ENCODE assay signal across 9 cellular contexts in genomic region chr3:28328188-28329151, GRCh38. TPM values are rescaled to one million over a fixed set of nuclear protein-coding genes. Genes with fewer than 3 reads are reported as not detected.
DNase-seq lines count a peak whose midpoint lies in the region; ATAC-seq and TF ChIP-seq lines count a peak whose summit lies in the region.
"Had no signal": no experiment of that assay in that cellular context is flagged by ENCODE, and none has a peak within 500 bp of the region (broad histone marks: within the 10 kb centered on the region; RNA-seq: fewer than 3 reads in every experiment).

No MANE protein-coding gene starts in this region.

- POLR2A ChIA-PET in activated CD8-positive, alpha-beta T cell treated with anti-CD3 and anti-CD28 coated beads for 36 hours (lab: Charles Lee), result interaction anchor here (0.7 to 1.3 kb wide), 3 partner anchors 21 to 609 kb away, joined by 3 to 4 read pairs (median 3); no protein-coding TSS in a partner anchor
- POLR2A ChIA-PET in activated CD8-positive, alpha-beta T cell treated with anti-CD3 and anti-CD28 coated beads, Interleukin-2, amount 10 ng/mL, durations not matched to agents 7 days and 5 days (lab: Charles Lee), result interaction anchor here (4.0 kb wide), 1 partner anchor 20 kb away, joined by 23 read pairs; the partner anchor contains the start of genes AZI2 and ZCWPW2

- H3K4me3 ChIP-seq in ascending aorta, result no peak overlapping the region

- H3K4me1 ChIP-seq in ascending aorta, result no peaks in the 10 kb centered on the region

- DNase-seq in activated CD8-positive, alpha-beta T cell treated with anti-CD3 and anti-CD28 coated beads for 36 hours, result no peak
- DNase-seq in activated CD8-positive, alpha-beta T cell treated with anti-CD3 and anti-CD28 coated beads, Interleukin-2, amount 10 ng/mL, durations not matched to agents 7 days and 5 days, result no peak
- DNase-seq in Kasumi-1 (lab: John Stamatoyannopoulos, UW), result peak; percentile 50 to 72
- DNase-seq in ascending aorta (ENCODE audit: low spot score in 2 of 2), result no peak
- DNase-seq in left lobe of liver (ENCODE audit: low spot score), result no peak
- no peak for DNase-seq in NCI-H1930 (lab: John Stamatoyannopoulos, UW)

- no peak overlapping the region for H3K4me3 Mint-ChIP-seq in activated CD8-positive, alpha-beta T cell treated with anti-CD3 and anti-CD28 coated beads for 36 hours
- no peak overlapping the region for H3K4me3 Mint-ChIP-seq in activated CD8-positive, alpha-beta T cell treated with anti-CD3 and anti-CD28 coated beads, Interleukin-2, amount 10 ng/mL, durations not matched to agents 7 days and 5 days
- H3K4me3 Mint-ChIP-seq: activated naive CD8-positive, alpha-beta T cell had no signal

- intact Hi-C loops in activated CD8-positive, alpha-beta T cell treated with anti-CD3 and anti-CD28 coated beads for 36 hours (cut with micrococcal nuclease), result loop anchor here (1.0 to 10.0 kb wide), 2 partner anchors 424 to 616 kb away; no protein-coding TSS in a partner anchor
- intact Hi-C loops in ascending aorta (cut with DNase I), result loop anchor here (5.0 kb wide), 1 partner anchor 616 kb away; no protein-coding TSS in a partner anchor

- no peaks in the 10 kb centered on the region for H3K27me3 ChIP-seq in ascending aorta

- peak; percentile 84 for TF ChIP-seq CTCF in activated CD8-positive, alpha-beta T cell treated with anti-CD3 and anti-CD28 coated beads for 36 hours (IDR thresholded peaks at IDR 0.05)
- TF ChIP-seq CTCF in ascending aorta (IDR thresholded peaks at IDR 0.05), result peak; percentile 53 to 66 (median 60)

- H3K27ac ChIP-seq in ascending aorta, result no peak overlapping the region

- H3K27me3 Mint-ChIP-seq in activated CD8-positive, alpha-beta T cell treated with anti-CD3 and anti-CD28 coated beads for 36 hours, result no peaks in the 10 kb centered on the region
- H3K27me3 Mint-ChIP-seq in activated CD8-positive, alpha-beta T cell treated with anti-CD3 and anti-CD28 coated beads, Interleukin-2, amount 10 ng/mL, durations not matched to agents 7 days and 5 days (ENCODE audit: low read depth), result no peaks in the 10 kb centered on the region
- H3K27me3 Mint-ChIP-seq: activated naive CD8-positive, alpha-beta T cell had no signal

- no peaks in the 10 kb centered on the region for H3K9me3 Mint-ChIP-seq in activated CD8-positive, alpha-beta T cell treated with anti-CD3 and anti-CD28 coated beads for 36 hours
- no peaks in the 10 kb centered on the region for H3K9me3 Mint-ChIP-seq in activated CD8-positive, alpha-beta T cell treated with anti-CD3 and anti-CD28 coated beads, Interleukin-2, amount 10 ng/mL, durations not matched to agents 7 days and 5 days (ENCODE audit: insufficient read depth)

- peak overlapping the region; percentile 34 for H3K27ac Mint-ChIP-seq in activated CD8-positive, alpha-beta T cell treated with anti-CD3 and anti-CD28 coated beads for 36 hours
- H3K27ac Mint-ChIP-seq in activated CD8-positive, alpha-beta T cell treated with anti-CD3 and anti-CD28 coated beads, Interleukin-2, amount 10 ng/mL, durations not matched to agents 7 days and 5 days, result no peak overlapping the region
- H3K27ac Mint-ChIP-seq: activated naive CD8-positive, alpha-beta T cell had no signal

- ATAC-seq in activated CD8-positive, alpha-beta T cell treated with anti-CD3 and anti-CD28 coated beads for 36 hours, result peak; percentile 22
- ATAC-seq in activated CD8-positive, alpha-beta T cell treated with anti-CD3 and anti-CD28 coated beads, Interleukin-2, amount 10 ng/mL, durations not matched to agents 7 days and 5 days, result no peak
- ATAC-seq in left lobe of liver, result peak; percentile 75
- no peak for ATAC-seq in GM19395 (IDR thresholded peaks at IDR 0.05; ENCODE audit: unreplicated experiment)
- no peak for ATAC-seq in HG03108 (IDR thresholded peaks at IDR 0.05; ENCODE audit: unreplicated experiment)

- H3K36me3 ChIP-seq in ascending aorta, result peaks cover 12 to 32% of the 10 kb centered on the region in 2 donors

- no peaks in the 10 kb centered on the region for H3K9me3 ChIP-seq in ascending aorta

- peaks cover 14% of the 10 kb centered on the region for H3K36me3 Mint-ChIP-seq in activated CD8-positive, alpha-beta T cell treated with anti-CD3 and anti-CD28 coated beads for 36 hours (ENCODE audit: low read depth)
- peaks cover 30% of the 10 kb centered on the region for H3K36me3 Mint-ChIP-seq in activated CD8-positive, alpha-beta T cell treated with anti-CD3 and anti-CD28 coated beads, Interleukin-2, amount 10 ng/mL, durations not matched to agents 7 days and 5 days (ENCODE audit: low read depth)

- H3K4me1 Mint-ChIP-seq in activated CD8-positive, alpha-beta T cell treated with anti-CD3 and anti-CD28 coated beads for 36 hours (ENCODE audit: low read depth), result peaks cover 26% of the 10 kb centered on the region
- peaks cover 33% of the 10 kb centered on the region for H3K4me1 Mint-ChIP-seq in activated CD8-positive, alpha-beta T cell treated with anti-CD3 and anti-CD28 coated beads, Interleukin-2, amount 10 ng/mL, durations not matched to agents 7 days and 5 days (ENCODE audit: low read depth)

- CTCF ChIA-PET in activated CD8-positive, alpha-beta T cell treated with anti-CD3 and anti-CD28 coated beads for 36 hours (lab: Charles Lee), result interaction anchor here (0.9 to 9.0 kb wide), 17 partner anchors 9 to 696 kb away, joined by 3 to 99 read pairs (median 4); partner anchors contain the start of genes AZI2, EOMES and ZCWPW2
- CTCF ChIA-PET in activated CD8-positive, alpha-beta T cell treated with anti-CD3 and anti-CD28 coated beads, Interleukin-2, amount 10 ng/mL, durations not matched to agents 7 days and 5 days (lab: Charles Lee), result interaction anchor here (0.8 to 4.6 kb wide), 21 partner anchors 8 to 622 kb away, joined by 3 to 66 read pairs (median 4); partner anchors contain the start of genes AZI2, EOMES and ZCWPW2

RNA-seq across cellular contexts. Expression of gene ZCWPW2, which starts 20.1 kb away (rescaled TPM):
- under 1 TPM in 1 of 2 experiments, not detected in 1; 0.68 TPM for total RNA-seq in activated CD8-positive, alpha-beta T cell treated with anti-CD3 and anti-CD28 coated beads for 36 hours
- under 1 TPM; 0.31 to 0.42 TPM for total RNA-seq in activated CD8-positive, alpha-beta T cell treated with anti-CD3 and anti-CD28 coated beads, Interleukin-2, amount 10 ng/mL, durations not matched to agents 7 days and 5 days
- not detected for total RNA-seq in ascending aorta
- 0.30 TPM for total RNA-seq in left lobe of liver

RNA-seq across cellular contexts. Expression of gene AZI2, which starts 20.2 kb away (rescaled TPM):
- 10 to 100 TPM; 35.1 to 39.1 TPM for total RNA-seq in activated CD8-positive, alpha-beta T cell treated with anti-CD3 and anti-CD28 coated beads for 36 hours
- total RNA-seq in activated CD8-positive, alpha-beta T cell treated with anti-CD3 and anti-CD28 coated beads, Interleukin-2, amount 10 ng/mL, durations not matched to agents 7 days and 5 days, result 10 to 100 TPM; 52.0 to 55.3 TPM
- total RNA-seq in ascending aorta (15.3 TPM), left lobe of liver (30.3 TPM)

Comparison
In these comparisons a context has a peak if more than half of its experiments do, and no peak if none do; other contexts are left out.
1. ATAC-seq: peak in activated CD8-positive, alpha-beta T cell treated with anti-CD3 and anti-CD28 coated beads for 36 hours (single experiment) and left lobe of liver (single experiment); none in activated CD8-positive, alpha-beta T cell treated with anti-CD3 and anti-CD28 coated beads, Interleukin-2, amount 10 ng/mL, durations not matched to agents 7 days and 5 days (single experiment), GM19395 (single experiment) and HG03108 (single experiment).
2. DNase-seq: peak in Kasumi-1 (2 of 2); none in activated CD8-positive, alpha-beta T cell treated with anti-CD3 and anti-CD28 coated beads for 36 hours (single experiment), activated CD8-positive, alpha-beta T cell treated with anti-CD3 and anti-CD28 coated beads, Interleukin-2, amount 10 ng/mL, durations not matched to agents 7 days and 5 days (single experiment), ascending aorta (0 of 2), left lobe of liver (single experiment) and NCI-H1930 (0 of 2).